In genomic region chrX:130145123-130145522, GRCh38 we compare ENCODE assay signal across 2 cellular contexts.
TF ChIP-seq lines count a peak whose summit lies in the region.

No MANE protein-coding gene starts in this region.

TF ChIP-seq in GM12891, 5 proteins besides CTCF, POLR2A, EP300 and RAD21:
- no peak for TF ChIP-seq POLR2AphosphoS5 (IDR thresholded peaks at IDR 0.05; ENCODE audit: low read depth, low read length)
- TF ChIP-seq TAF1 (IDR thresholded peaks at IDR 0.05; ENCODE audit: low read depth, low read length): no peak
- no peak for TF ChIP-seq PAX5 (IDR thresholded peaks at IDR 0.05; ENCODE audit: insufficient read depth, low read length, severe bottlenecking)
- no peak for TF ChIP-seq SPI1 (IDR thresholded peaks at IDR 0.05; ENCODE audit: low read depth, low read length)
- no peak for TF ChIP-seq POU2F2 (IDR thresholded peaks at IDR 0.05; ENCODE audit: low read depth, low read length)

TF ChIP-seq in K562, 482 proteins besides CTCF, POLR2A, EP300 and RAD21:
- TF ChIP-seq, protein P1, sequence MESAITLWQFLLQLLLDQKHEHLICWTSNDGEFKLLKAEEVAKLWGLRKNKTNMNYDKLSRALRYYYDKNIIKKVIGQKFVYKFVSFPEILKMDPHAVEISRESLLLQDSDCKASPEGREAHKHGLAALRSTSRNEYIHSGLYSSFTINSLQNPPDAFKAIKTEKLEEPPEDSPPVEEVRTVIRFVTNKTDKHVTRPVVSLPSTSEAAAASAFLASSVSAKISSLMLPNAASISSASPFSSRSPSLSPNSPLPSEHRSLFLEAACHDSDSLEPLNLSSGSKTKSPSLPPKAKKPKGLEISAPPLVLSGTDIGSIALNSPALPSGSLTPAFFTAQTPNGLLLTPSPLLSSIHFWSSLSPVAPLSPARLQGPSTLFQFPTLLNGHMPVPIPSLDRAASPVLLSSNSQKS (CRISPR knock-in tag; IDR thresholded peaks at IDR 0.05): no peak
- TF ChIP-seq NCOA4 (IDR thresholded peaks at IDR 0.05; ENCODE audit: partially characterized antibody) (no peak), MAX (CRISPR knock-in tag; IDR thresholded peaks at IDR 0.05) (no peak), LEF1 (IDR thresholded peaks at IDR 0.05) (no peak), ZNF316 (IDR thresholded peaks at IDR 0.05) (peak; percentile 67), DLX4 (CRISPR knock-in tag; IDR thresholded peaks at IDR 0.05) (no peak), CBX3 (IDR thresholded peaks at IDR 0.05; ENCODE audit: borderline replicate concordance in 1 of 2, low read length in 2 of 2) (no peak), KLF16 (IDR thresholded peaks at IDR 0.05) (no peak), C11orf30 (IDR thresholded peaks at IDR 0.05; ENCODE audit: low read depth) (0 out of 2 replicates have a peak, but pooled peaks have one; percentile 32), NCOA2 (IDR thresholded peaks at IDR 0.05; ENCODE audit: partially characterized antibody in 2 of 2) (no peak)
- TF ChIP-seq, protein P2, sequence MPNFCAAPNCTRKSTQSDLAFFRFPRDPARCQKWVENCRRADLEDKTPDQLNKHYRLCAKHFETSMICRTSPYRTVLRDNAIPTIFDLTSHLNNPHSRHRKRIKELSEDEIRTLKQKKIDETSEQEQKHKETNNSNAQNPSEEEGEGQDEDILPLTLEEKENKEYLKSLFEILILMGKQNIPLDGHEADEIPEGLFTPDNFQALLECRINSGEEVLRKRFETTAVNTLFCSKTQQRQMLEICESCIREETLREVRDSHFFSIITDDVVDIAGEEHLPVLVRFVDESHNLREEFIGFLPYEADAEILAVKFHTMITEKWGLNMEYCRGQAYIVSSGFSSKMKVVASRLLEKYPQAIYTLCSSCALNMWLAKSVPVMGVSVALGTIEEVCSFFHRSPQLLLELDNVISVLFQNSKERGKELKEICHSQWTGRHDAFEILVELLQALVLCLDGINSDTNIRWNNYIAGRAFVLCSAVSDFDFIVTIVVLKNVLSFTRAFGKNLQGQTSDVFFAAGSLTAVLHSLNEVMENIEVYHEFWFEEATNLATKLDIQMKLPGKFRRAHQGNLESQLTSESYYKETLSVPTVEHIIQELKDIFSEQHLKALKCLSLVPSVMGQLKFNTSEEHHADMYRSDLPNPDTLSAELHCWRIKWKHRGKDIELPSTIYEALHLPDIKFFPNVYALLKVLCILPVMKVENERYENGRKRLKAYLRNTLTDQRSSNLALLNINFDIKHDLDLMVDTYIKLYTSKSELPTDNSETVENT (CRISPR knock-in tag; IDR thresholded peaks at IDR 0.05): no peak
- TF ChIP-seq, protein P3, sequence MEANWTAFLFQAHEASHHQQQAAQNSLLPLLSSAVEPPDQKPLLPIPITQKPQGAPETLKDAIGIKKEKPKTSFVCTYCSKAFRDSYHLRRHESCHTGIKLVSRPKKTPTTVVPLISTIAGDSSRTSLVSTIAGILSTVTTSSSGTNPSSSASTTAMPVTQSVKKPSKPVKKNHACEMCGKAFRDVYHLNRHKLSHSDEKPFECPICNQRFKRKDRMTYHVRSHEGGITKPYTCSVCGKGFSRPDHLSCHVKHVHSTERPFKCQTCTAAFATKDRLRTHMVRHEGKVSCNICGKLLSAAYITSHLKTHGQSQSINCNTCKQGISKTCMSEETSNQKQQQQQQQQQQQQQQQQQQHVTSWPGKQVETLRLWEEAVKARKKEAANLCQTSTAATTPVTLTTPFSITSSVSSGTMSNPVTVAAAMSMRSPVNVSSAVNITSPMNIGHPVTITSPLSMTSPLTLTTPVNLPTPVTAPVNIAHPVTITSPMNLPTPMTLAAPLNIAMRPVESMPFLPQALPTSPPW (CRISPR knock-in tag; IDR thresholded peaks at IDR 0.05): no peak
TF ChIP-seq in K562: peak in this region for 2.
